Comparison of ENCODE assay signal across 8 cellular contexts in the genomic region with DNA sequence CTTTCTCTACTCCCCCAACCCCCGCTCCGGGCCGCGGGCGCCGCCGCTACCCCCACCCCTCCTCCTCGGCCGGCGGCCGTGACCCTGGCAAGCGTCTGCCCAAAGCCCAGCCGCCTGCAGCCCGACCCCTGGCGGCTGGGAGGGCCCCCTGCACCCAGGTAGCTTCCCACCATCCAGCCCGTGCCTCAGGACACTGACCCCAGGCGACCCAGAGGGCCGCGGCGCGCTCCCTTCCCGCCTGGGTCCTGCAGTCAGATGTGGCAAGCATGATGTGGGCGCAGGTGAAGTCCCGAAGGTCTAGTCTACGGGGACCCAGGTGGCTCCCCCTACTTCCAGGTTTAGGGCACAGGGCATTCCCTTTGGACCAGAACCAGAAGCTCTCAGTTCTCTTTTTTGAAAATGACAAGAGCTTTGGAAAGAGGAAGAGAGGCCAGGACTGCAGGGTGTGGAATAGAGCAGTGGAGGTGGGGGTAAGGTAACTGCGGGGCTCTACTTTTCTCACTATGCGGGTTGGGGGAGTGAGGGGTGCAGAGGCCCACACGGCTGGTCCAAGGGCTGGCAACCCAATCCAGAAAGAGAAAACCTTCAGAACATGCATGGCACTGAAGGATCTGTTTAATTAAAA. TPM values are rescaled to one million over a fixed set of nuclear protein-coding genes. Genes with fewer than 3 reads are reported as not detected.
A peak's percentile ranks its signal among the peaks of the same experiment; 100 is the strongest.
DNase-seq lines count a peak whose midpoint lies in the region; ATAC-seq, FAIRE-seq and TF ChIP-seq lines count a peak whose summit lies in the region.

DENND4B (minus strand) TSS at position 97 of the 625 bp plus-strand sequence. CDS start 2,344 bp downstream, outside the sequence.

- no peak within 1 kb of the TSS for H2BK120ac ChIP-seq in neuronal stem cell (ENCODE audit: low read depth, low read length)

- H3K4me1 ChIP-seq in neuronal stem cell (ENCODE audit: control insufficient read depth in 2 of 2, insufficient read depth in 1 of 2, low read depth in 1 of 2, low read length in 2 of 2) (peaks cover 7 to 13% of the 10 kb centered on the region in 2 donors), suprapubic skin (peaks cover 26% of the 10 kb centered on the region)

- H3K79me1 ChIP-seq in neuronal stem cell (ENCODE audit: low read depth, low read length) = peaks cover 4% of the 10 kb centered on the region

- no peak for TF ChIP-seq POLR2A in suprapubic skin (IDR thresholded peaks at IDR 0.05)

- peak within 1 kb of the TSS; percentile 82 for H3K23ac ChIP-seq in neuronal stem cell (ENCODE audit: low read depth, low read length, poor library complexity)

- H2AK5ac ChIP-seq in neuronal stem cell (ENCODE audit: low read depth, low read length) = peak within 1 kb of the TSS; percentile 64

- H3K27me3 ChIP-seq in neuronal stem cell (ENCODE audit: control insufficient read depth in 3 of 3, insufficient read depth in 3 of 3, low read depth in 1 of 3, low read length in 3 of 3) = peaks cover 0 to 3% (median 0%) of the 10 kb centered on the region in 3 experiments
- no peaks in the 10 kb centered on the region for H3K27me3 ChIP-seq in suprapubic skin

- no peak for TF ChIP-seq EP300 in suprapubic skin (IDR thresholded peaks at IDR 0.05)

- H3K9me3 ChIP-seq in KOPT-K1 (ENCODE audit: insufficient read depth, low read length, poor library complexity, severe bottlenecking) (no peaks in the 10 kb centered on the region), neuronal stem cell (replicated peaks in 1 of 2; ENCODE audit: control insufficient read depth in 2 of 2, insufficient read depth in 1 of 2, low read depth in 1 of 2, low read length in 2 of 2) (no peaks in the 10 kb centered on the region), suprapubic skin (no peaks in the 10 kb centered on the region)

- no peak within 1 kb of the TSS for H3K14ac ChIP-seq in neuronal stem cell (ENCODE audit: low read length)

- no peak within 1 kb of the TSS for H2BK5ac ChIP-seq in neuronal stem cell (ENCODE audit: low read length)

- no peak within 1 kb of the TSS for H4K91ac ChIP-seq in neuronal stem cell (ENCODE audit: low read depth, low read length, poor library complexity)

- H4K8ac ChIP-seq in neuronal stem cell (ENCODE audit: low read depth, low read length) = no peak within 1 kb of the TSS

- no peak for FAIRE-seq in frontal cortex (lab: Jason Lieb, UNC)

- ATAC-seq in GM21737 (IDR thresholded peaks at IDR 0.05; ENCODE audit: unreplicated experiment) = peak; percentile 52

- peak within 1 kb of the TSS; percentile 99 for H3K4me2 ChIP-seq in neuronal stem cell (ENCODE audit: insufficient read depth, low read length, poor library complexity, severe bottlenecking)

- DNase-seq in EH (ENCODE audit: low read depth) (peak; percentile 79), SHP77 treated with DMSO at 0.1 percent for 48 hours (lab: John Stamatoyannopoulos, UW) (peak; percentile 82), frontal cortex (ENCODE audit: low spot score in 2 of 2) (peak; percentile 96 to 98), neuronal stem cell (ENCODE audit: low spot score) (peak; percentile 76), suprapubic skin (ENCODE audit: low spot score in 2 of 2) (peak; percentile 89 to 91)
- peak; percentile 27 to 64 (median 44) for DNase-seq in activated naive CD4-positive, alpha-beta T cell (lab: John Stamatoyannopoulos, UW)

- peak within 1 kb of the TSS; percentile 89 for H2AFZ ChIP-seq in neuronal stem cell (ENCODE audit: low read length)

- peak; percentile 78 to 99 for TF ChIP-seq CTCF in suprapubic skin (IDR thresholded peaks at IDR 0.05)

- peak within 1 kb of the TSS; percentile 88 for H3K9ac ChIP-seq in neuronal stem cell (ENCODE audit: low read depth, low read length, poor library complexity)

- H3K4ac ChIP-seq in neuronal stem cell (ENCODE audit: low read length) = no peak within 1 kb of the TSS

- WGBS in neuronal stem cell (ENCODE audit: extremely low coverage in 2 of 2, insufficient read length in 2 of 2, insufficient replicate concordance in 1 of 2), 2 donors = no CpG with 5 or more reads among the region's 28 CpGs
- 23% methylated on average over 10 of the region's 28 CpGs for WGBS in suprapubic skin

- H2BK12ac ChIP-seq in neuronal stem cell (ENCODE audit: low read length) = no peak within 1 kb of the TSS

- peak within 1 kb of the TSS; percentile 86 for H3K27ac ChIP-seq in KOPT-K1 (ENCODE audit: low read depth, low read length, poor library complexity, severe bottlenecking)
- no peak within 1 kb of the TSS for H3K27ac ChIP-seq in neuronal stem cell (replicated peaks; ENCODE audit: low read length)
- peak within 1 kb of the TSS; percentile 98 for H3K27ac ChIP-seq in suprapubic skin

- H3K36me3 ChIP-seq in KOPT-K1 (ENCODE audit: insufficient read depth, low read length) (peaks cover 65% of the 10 kb centered on the region), neuronal stem cell (replicated peaks in 1 of 2; ENCODE audit: control insufficient read depth in 2 of 2, insufficient read depth in 2 of 2, low read length in 2 of 2) (peaks cover 17 to 77% of the 10 kb centered on the region in 2 donors), suprapubic skin (peaks cover 47% of the 10 kb centered on the region)

- H3K4me3 ChIP-seq in neuronal stem cell (ENCODE audit: low read length in 2 of 2) (peak within 1 kb of the TSS; percentile 89 to 94), suprapubic skin (peak within 1 kb of the TSS; percentile 97)

- no peak within 1 kb of the TSS for H2BK15ac ChIP-seq in neuronal stem cell (ENCODE audit: low read length)

- peak within 1 kb of the TSS; percentile 88 for H3K18ac ChIP-seq in neuronal stem cell (ENCODE audit: low read length)

RNA-seq across cellular contexts. Expression of gene DENND4B, which starts in this region (rescaled TPM):
- 16.3 TPM for total RNA-seq in frontal cortex
- polyA plus RNA-seq in neuronal stem cell (2013, experiment 1 of 2) = 10.8 TPM
- polyA plus RNA-seq in neuronal stem cell (2013, experiment 2 of 2) = 10.8 TPM
- 10 to 100 TPM; 20.0 to 45.1 (median 31.0) TPM for total RNA-seq in suprapubic skin

Comparison
In these comparisons a context has a peak if more than half of its experiments do, and no peak if none do; other contexts are left out.
1. DNase-seq: peak in every context shown above with its lines; median percentile 97 in frontal cortex; 90 in suprapubic skin; 82 in SHP77 treated with DMSO at 0.1 percent for 48 hours; 79 in EH; 76 in neuronal stem cell; 44 in activated naive CD4-positive, alpha-beta T cell.